ENCODE assay signal across 1 cellular context in the genomic region with DNA sequence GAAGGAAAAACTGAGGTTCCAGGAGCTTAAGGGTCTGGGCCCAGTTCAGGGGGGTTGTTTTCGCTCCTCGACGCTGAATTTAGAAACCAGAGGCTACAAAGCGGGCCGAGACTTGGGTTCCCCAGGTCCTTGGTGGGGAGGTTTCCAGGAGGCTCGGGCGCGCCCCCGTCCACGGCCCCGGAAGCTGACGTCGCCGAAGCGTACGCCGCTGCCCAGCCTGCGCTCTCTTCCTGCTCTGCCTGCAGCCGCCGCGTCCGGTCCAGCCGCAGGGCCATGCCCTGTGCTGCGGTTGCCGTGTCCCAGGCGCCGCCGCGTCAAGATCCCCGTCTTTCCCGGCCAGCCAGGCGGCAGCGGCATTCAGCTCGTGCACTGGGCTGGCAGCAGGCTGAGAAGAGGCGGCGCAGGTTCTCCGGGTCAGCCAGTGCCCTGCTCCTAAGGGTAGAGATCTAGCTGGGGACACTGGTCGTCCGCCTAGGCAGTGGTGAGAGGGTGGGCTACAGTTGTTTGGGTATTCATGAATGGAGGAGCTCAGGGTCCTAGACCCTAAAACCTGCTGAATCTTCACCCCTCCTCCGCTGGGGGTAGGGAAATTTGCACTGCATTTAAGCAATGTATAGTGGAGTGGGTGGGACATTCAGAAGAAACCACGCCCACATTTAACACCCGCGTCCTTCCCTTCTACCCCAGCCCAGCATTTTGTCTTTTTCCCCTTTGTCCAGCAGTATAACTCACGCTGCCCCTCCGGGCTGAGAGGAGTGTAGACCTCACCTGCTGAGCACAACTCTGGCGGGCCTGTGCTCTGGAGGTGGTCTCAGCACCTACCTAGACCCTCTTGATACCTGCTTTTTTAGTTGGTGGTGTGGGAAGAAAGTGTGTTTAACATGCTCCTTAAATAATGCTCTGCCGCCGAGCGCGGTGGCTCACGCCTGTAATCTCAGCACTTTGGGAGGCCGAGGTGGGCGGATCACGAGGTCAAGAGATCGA.
A peak's percentile ranks its signal among the peaks of the same experiment; 100 is the strongest.
TF ChIP-seq lines count a peak whose summit lies in the region.

No MANE protein-coding gene starts in this region.

TF ChIP-seq in GM12878, 131 proteins besides CTCF, POLR2A, EP300 and RAD21 (continued from another document and continues in another):
- TF ChIP-seq ZBTB11 (CRISPR knock-in tag; IDR thresholded peaks at IDR 0.05) = no peak
- peak; percentile 47; the same call in 1 of the 2 replicates for TF ChIP-seq RFX5 (IDR thresholded peaks at IDR 0.05; ENCODE audit: low read depth, low read length)
- peak; percentile 88 for TF ChIP-seq BACH1 (IDR thresholded peaks at IDR 0.05; ENCODE audit: borderline replicate concordance)
- TF ChIP-seq CREM (IDR thresholded peaks at IDR 0.05; ENCODE audit: low read depth) = peak; percentile 80
- TF ChIP-seq CREB1 (IDR thresholded peaks at IDR 0.05; ENCODE audit: low read depth) = peak; percentile 84
- peak; percentile 86 for TF ChIP-seq IKZF1 (conservative IDR thresholded peaks at IDR 0.05)
- TF ChIP-seq POLR2AphosphoS2 (IDR thresholded peaks at IDR 0.05; ENCODE audit: low read depth, low read length) = peak; percentile 89
- no peak for TF ChIP-seq HDAC2 (IDR thresholded peaks at IDR 0.05)
- TF ChIP-seq KDM1A (IDR thresholded peaks at IDR 0.05; ENCODE audit: borderline replicate concordance) = no peak
- TF ChIP-seq FOXM1 (IDR thresholded peaks at IDR 0.05; ENCODE audit: low read depth, low read length) = no peak
- TF ChIP-seq, protein P1, sequence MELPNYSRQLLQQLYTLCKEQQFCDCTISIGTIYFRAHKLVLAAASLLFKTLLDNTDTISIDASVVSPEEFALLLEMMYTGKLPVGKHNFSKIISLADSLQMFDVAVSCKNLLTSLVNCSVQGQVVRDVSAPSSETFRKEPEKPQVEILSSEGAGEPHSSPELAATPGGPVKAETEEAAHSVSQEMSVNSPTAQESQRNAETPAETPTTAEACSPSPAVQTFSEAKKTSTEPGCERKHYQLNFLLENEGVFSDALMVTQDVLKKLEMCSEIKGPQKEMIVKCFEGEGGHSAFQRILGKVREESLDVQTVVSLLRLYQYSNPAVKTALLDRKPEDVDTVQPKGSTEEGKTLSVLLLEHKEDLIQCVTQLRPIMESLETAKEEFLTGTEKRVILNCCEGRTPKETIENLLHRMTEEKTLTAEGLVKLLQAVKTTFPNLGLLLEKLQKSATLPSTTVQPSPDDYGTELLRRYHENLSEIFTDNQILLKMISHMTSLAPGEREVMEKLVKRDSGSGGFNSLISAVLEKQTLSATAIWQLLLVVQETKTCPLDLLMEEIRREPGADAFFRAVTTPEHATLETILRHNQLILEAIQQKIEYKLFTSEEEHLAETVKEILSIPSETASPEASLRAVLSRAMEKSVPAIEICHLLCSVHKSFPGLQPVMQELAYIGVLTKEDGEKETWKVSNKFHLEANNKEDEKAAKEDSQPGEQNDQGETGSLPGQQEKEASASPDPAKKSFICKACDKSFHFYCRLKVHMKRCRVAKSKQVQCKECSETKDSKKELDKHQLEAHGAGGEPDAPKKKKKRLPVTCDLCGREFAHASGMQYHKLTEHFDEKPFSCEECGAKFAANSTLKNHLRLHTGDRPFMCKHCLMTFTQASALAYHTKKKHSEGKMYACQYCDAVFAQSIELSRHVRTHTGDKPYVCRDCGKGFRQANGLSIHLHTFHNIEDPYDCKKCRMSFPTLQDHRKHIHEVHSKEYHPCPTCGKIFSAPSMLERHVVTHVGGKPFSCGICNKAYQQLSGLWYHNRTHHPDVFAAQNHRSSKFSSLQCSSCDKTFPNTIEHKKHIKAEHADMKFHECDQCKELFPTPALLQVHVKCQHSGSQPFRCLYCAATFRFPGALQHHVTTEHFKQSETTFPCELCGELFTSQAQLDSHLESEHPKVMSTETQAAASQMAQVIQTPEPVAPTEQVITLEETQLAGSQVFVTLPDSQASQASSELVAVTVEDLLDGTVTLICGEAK (IDR thresholded peaks at IDR 0.05; ENCODE audit: borderline replicate concordance) = peak; percentile 63; the same call in 1 of the 2 replicates
- no peak for TF ChIP-seq MTA2 (IDR thresholded peaks at IDR 0.05; ENCODE audit: low read depth)
- TF ChIP-seq, protein P2, sequence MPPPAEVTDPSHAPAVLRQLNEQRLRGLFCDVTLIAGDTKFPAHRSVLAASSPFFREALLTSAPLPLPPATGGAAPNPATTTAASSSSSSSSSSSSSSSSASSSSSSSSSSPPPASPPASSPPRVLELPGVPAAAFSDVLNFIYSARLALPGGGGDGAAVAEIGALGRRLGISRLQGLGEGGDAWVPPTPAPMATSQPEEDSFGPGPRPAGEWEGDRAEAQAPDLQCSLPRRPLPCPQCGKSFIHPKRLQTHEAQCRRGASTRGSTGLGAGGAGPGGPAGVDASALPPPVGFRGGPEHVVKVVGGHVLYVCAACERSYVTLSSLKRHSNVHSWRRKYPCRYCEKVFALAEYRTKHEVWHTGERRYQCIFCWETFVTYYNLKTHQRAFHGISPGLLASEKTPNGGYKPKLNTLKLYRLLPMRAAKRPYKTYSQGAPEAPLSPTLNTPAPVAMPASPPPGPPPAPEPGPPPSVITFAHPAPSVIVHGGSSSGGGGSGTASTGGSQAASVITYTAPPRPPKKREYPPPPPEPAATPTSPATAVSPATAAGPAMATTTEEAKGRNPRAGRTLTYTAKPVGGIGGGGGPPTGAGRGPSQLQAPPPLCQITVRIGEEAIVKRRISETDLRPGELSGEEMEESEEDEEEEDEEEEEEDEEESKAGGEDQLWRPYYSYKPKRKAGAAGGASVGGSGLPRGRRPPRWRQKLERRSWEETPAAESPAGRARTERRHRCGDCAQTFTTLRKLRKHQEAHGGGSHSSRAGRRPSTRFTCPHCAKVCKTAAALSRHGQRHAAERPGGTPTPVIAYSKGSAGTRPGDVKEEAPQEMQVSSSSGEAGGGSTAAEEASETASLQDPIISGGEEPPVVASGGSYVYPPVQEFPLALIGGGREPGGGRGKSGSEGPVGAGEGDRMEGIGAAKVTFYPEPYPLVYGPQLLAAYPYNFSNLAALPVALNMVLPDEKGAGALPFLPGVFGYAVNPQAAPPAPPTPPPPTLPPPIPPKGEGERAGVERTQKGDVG (CRISPR knock-in tag; IDR thresholded peaks at IDR 0.05) = no peak
- TF ChIP-seq ELK1 (IDR thresholded peaks at IDR 0.05; ENCODE audit: low read depth, low read length) = peak; percentile 40
- peak; percentile 61 to 69; a peak in 2 of 4 replicates for TF ChIP-seq IKZF2 (IDR thresholded peaks at IDR 0.05)
- TF ChIP-seq RUNX3 (IDR thresholded peaks at IDR 0.05; ENCODE audit: low read length) = peak; percentile 72
- TF ChIP-seq CBFB (IDR thresholded peaks at IDR 0.05; ENCODE audit: low read depth) = no peak
- 0 out of 2 replicates have a peak, but pooled peaks have one; percentile 35 for TF ChIP-seq NR2C1 (IDR thresholded peaks at IDR 0.05)
- no peak for TF ChIP-seq RELA (IDR thresholded peaks at IDR 0.05; ENCODE audit: borderline replicate concordance, partially characterized antibody)
- TF ChIP-seq LARP7 (IDR thresholded peaks at IDR 0.05) = peak; percentile 34; the same call in 1 of the 2 replicates
- no peak; the same call in 1 of the 2 replicates for TF ChIP-seq RB1 (IDR thresholded peaks at IDR 0.05; ENCODE audit: borderline replicate concordance)
- TF ChIP-seq ZNF384 (IDR thresholded peaks at IDR 0.05; ENCODE audit: borderline replicate concordance, low read depth, low read length) = no peak
- TF ChIP-seq SMARCA5 (IDR thresholded peaks at IDR 0.05) = peak; percentile 84; the same call in 1 of the 2 replicates
- TF ChIP-seq NR2C2 (IDR thresholded peaks at IDR 0.05; ENCODE audit: borderline replicate concordance, control insufficient read depth, insufficient read length, low read depth) = no peak
- no peak for TF ChIP-seq TARDBP (IDR thresholded peaks at IDR 0.05; ENCODE audit: borderline replicate concordance)
- TF ChIP-seq POLR2AphosphoS5 (IDR thresholded peaks at IDR 0.05; ENCODE audit: low read length) = peak; percentile 67
- TF ChIP-seq SMC3 (IDR thresholded peaks at IDR 0.05; ENCODE audit: borderline replicate concordance, low read length) = no peak
- no peak for TF ChIP-seq YBX1 (IDR thresholded peaks at IDR 0.05)
- TF ChIP-seq CHD2 (IDR thresholded peaks at IDR 0.05; ENCODE audit: borderline replicate concordance, low read depth, low read length) = 0 out of 2 replicates have a peak, but pooled peaks have one; percentile 32
- peak in 1 of 2 experiments; percentile 82; a peak in 2 of 4 replicates for TF ChIP-seq BHLHE40 (IDR thresholded peaks at IDR 0.05; ENCODE audit: borderline replicate concordance in 1 of 2, low read depth in 2 of 2, low read length in 1 of 2)
- no peak for TF ChIP-seq BRCA1 (IDR thresholded peaks at IDR 0.05; ENCODE audit: low read depth, low read length)
- no peak for TF ChIP-seq ZBTB33 (IDR thresholded peaks at IDR 0.05)
- 0 out of 2 replicates have a peak, but pooled peaks have one; percentile 43 for TF ChIP-seq TBL1XR1 (IDR thresholded peaks at IDR 0.05; ENCODE audit: low read depth, low read length)
- TF ChIP-seq IRF4 (IDR thresholded peaks at IDR 0.05; ENCODE audit: low read depth, low read length) = no peak
- TF ChIP-seq SIN3A (IDR thresholded peaks at IDR 0.05; ENCODE audit: low read depth, low read length) = peak; percentile 29; the same call in 1 of the 2 replicates
- TF ChIP-seq POU2F2 (IDR thresholded peaks at IDR 0.05; ENCODE audit: borderline replicate concordance, low read depth, low read length) = peak; percentile 76; the same call in 2 of the 3 replicates
- TF ChIP-seq SRF (IDR thresholded peaks at IDR 0.05; ENCODE audit: low read depth in 2 of 2, low read length in 2 of 2) = no peak
- TF ChIP-seq GATAD2B (conservative IDR thresholded peaks at IDR 0.05; ENCODE audit: low read depth) = peak; percentile 81
- TF ChIP-seq, protein P3, sequence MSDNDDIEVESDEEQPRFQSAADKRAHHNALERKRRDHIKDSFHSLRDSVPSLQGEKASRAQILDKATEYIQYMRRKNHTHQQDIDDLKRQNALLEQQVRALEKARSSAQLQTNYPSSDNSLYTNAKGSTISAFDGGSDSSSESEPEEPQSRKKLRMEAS (IDR thresholded peaks at IDR 0.05; ENCODE audit: low read depth, low read length) = no peak
- TF ChIP-seq JUNB (IDR thresholded peaks at IDR 0.05) = no peak
- peak; percentile 77 for TF ChIP-seq MXI1 (IDR thresholded peaks at IDR 0.05; ENCODE audit: low read depth, low read length)
- no peak for TF ChIP-seq CBX5 (IDR thresholded peaks at IDR 0.05; ENCODE audit: low read depth)
- TF ChIP-seq ZNF274 (IDR thresholded peaks at IDR 0.05; ENCODE audit: insufficient read depth, insufficient read length) = no peak
- TF ChIP-seq, protein P4, sequence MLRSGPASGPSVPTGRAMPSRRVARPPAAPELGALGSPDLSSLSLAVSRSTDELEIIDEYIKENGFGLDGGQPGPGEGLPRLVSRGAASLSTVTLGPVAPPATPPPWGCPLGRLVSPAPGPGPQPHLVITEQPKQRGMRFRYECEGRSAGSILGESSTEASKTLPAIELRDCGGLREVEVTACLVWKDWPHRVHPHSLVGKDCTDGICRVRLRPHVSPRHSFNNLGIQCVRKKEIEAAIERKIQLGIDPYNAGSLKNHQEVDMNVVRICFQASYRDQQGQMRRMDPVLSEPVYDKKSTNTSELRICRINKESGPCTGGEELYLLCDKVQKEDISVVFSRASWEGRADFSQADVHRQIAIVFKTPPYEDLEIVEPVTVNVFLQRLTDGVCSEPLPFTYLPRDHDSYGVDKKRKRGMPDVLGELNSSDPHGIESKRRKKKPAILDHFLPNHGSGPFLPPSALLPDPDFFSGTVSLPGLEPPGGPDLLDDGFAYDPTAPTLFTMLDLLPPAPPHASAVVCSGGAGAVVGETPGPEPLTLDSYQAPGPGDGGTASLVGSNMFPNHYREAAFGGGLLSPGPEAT (IDR thresholded peaks at IDR 0.05; ENCODE audit: low read depth) = no peak; the same call in 1 of the 2 replicates
